ENCODE assay signal across 9 cellular contexts in genomic region chr19:46984077-46985010, GRCh38. TPM values are rescaled to one million over a fixed set of nuclear protein-coding genes. Genes with fewer than 3 reads are reported as not detected.
A peak's percentile ranks its signal among the peaks of the same experiment; 100 is the strongest.
DNase-seq lines count a peak whose midpoint lies in the region; ATAC-seq, FAIRE-seq and TF ChIP-seq lines count a peak whose summit lies in the region.
"Had no signal": no experiment of that assay in that cellular context is flagged by ENCODE, and none has a peak within 500 bp of the region (broad histone marks: within the 10 kb centered on the region; RNA-seq: fewer than 3 reads in every experiment).

No MANE protein-coding gene starts in this region.

- no peak for ATAC-seq in K562
- ATAC-seq in left lung, result peak; percentile 39
- no peak for ATAC-seq in GM18519 (IDR thresholded peaks at IDR 0.05; ENCODE audit: low FRiP score, unreplicated experiment)

- H4K20me1 ChIP-seq in K562 (replicated peaks; ENCODE audit: control insufficient read depth, insufficient read depth, low read length), result 0 out of 2 replicates have a peak, but pooled peaks cover 3% of the 10 kb centered on the region

- H3K9ac ChIP-seq in K562 (ENCODE audit: insufficient read depth in 1 of 2, low read depth in 2 of 2, low read length in 2 of 2), result peak overlapping the region in 1 of 2 experiments; percentile 80; a peak in 2 of 4 replicates

- H3K9me3 ChIP-seq in K562 (replicated peaks; ENCODE audit: control insufficient read depth, insufficient read depth, low read depth, low read length), result no peaks in the 10 kb centered on the region
- H3K9me3 ChIP-seq in left lung, result no peaks in the 10 kb centered on the region

- H3K27me3 ChIP-seq in K562 (ENCODE audit: control insufficient read depth in 2 of 2, insufficient read depth in 2 of 2, low read length in 2 of 2) (no peaks in the 10 kb centered on the region), left lung (no peaks in the 10 kb centered on the region)

- BruUV-seq in K562 (replicated peaks; lab: Mats Ljungman, UMichigan), result no TSS peak

- H3K27ac ChIP-seq in K562 (ENCODE audit: extremely low read depth, low read depth, low read length) (no peak overlapping the region), left lung (peak overlapping the region in 1 of 2 donors; percentile 5)

- 72% methylated on average over 20 of the region's 20 CpGs for WGBS in K562 (ENCODE audit: insufficient coverage, low coverage, missing lambda C conversion rate)

- in situ Hi-C loops in K562 (cut with MboI), result no loop called here

- H3K4me3 ChIP-seq in K562 (no peak overlapping the region), left lung (no peak overlapping the region)

- no peak overlapping the region for H2AFZ ChIP-seq in K562 (ENCODE audit: low read depth, low read length)

- TF ChIP-seq RAD21 in K562 (CRISPR knock-in tag; conservative IDR thresholded peaks at IDR 0.05 in 1 of 2, IDR thresholded peaks at IDR 0.05 in 1 of 2), result no peak

- TF ChIP-seq POLR2A in K562 (conservative IDR thresholded peaks at IDR 0.05), result no peak

- no peak for TF ChIP-seq EP300 in K562 (IDR thresholded peaks at IDR 0.05; ENCODE audit: low read length)

- H3K36me3 ChIP-seq in K562 (ENCODE audit: control insufficient read depth, insufficient read depth, low read length), result peaks cover 5% of the 10 kb centered on the region; the same call in 2 of the 3 replicates
- peaks cover 0 to 18% of the 10 kb centered on the region in 2 donors for H3K36me3 ChIP-seq in left lung

- CTCF ChIA-PET in K562 (lab: Yijun Ruan, JAX; ENCODE audit: low intra/inter-chr PET ratio), result no interaction called here

- POLR2A ChIA-PET in K562 (lab: Yijun Ruan, JAX), result interaction anchor here (0.6 to 1.2 kb wide), 3 partner anchors 12 to 200 kb away, joined by 3 read pairs; no protein-coding TSS in a partner anchor

- H3K9me1 ChIP-seq in K562 (ENCODE audit: control insufficient read depth, insufficient read depth, low read length), result peaks cover 3% of the 10 kb centered on the region

- no peaks in the 10 kb centered on the region; the same call in 2 of the 3 replicates for H3K79me2 ChIP-seq in K562 (ENCODE audit: control insufficient read depth, insufficient read depth, low read length)

- TF ChIP-seq CTCF in K562 (IDR thresholded peaks at IDR 0.05 in 2 of 3, conservative IDR thresholded peaks at IDR 0.05 in 1 of 3; ENCODE audit: insufficient read depth in 2 of 3, low read depth in 1 of 3, low read length in 3 of 3) (no peak), left lung (IDR thresholded peaks at IDR 0.05) (no peak)

- intact Hi-C loops in K562 (cut with micrococcal nuclease) (no loop called here), left lung (cut with DNase I) (loop anchor here in 1 of 2 donors (5.0 to 10.0 kb wide), 2 partner anchors 60 to 227 kb away; no protein-coding TSS in a partner anchor)

- no peak overlapping the region for H3K4me2 ChIP-seq in K562 (ENCODE audit: insufficient read depth, low read length)

- peak; percentile 46 for DNase-seq in AG20443 (ENCODE audit: low spot score)
- DNase-seq in NCI-H1105 treated with DMSO at 0.1 percent for 48 hours (lab: John Stamatoyannopoulos, UW), result peak; percentile 89
- no peak for DNase-seq in K562 (ENCODE audit: extremely low read depth in 1 of 4, low spot score in 3 of 4)
- no peak for DNase-seq in left lung
- no peak for DNase-seq in SKM-1 treated with dmso at 0.1 percent for 144 hours (lab: John Stamatoyannopoulos, UW; ENCODE audit: unreplicated experiment)
- DNase-seq in nucleus accumbens (lab: John Stamatoyannopoulos, UW), result no peak
- no peak for DNase-seq in NAMALWA (ENCODE audit: low spot score)
- DNase-seq: T1000 had no signal

- H3K4me1 ChIP-seq in K562 (replicated peaks in 1 of 2; ENCODE audit: control insufficient read depth in 2 of 2, insufficient read depth in 2 of 2, low read length in 2 of 2), result peaks cover 0 to 10% of the 10 kb centered on the region in 2 experiments; a peak in 2 of 5 replicates
- peaks cover 5 to 49% of the 10 kb centered on the region in 2 donors for H3K4me1 ChIP-seq in left lung

- FAIRE-seq in K562 (lab: Jason Lieb, UNC), result no peak

TF ChIP-seq in K562, 482 proteins besides CTCF, POLR2A, EP300 and RAD21 (continues in another document):
- TF ChIP-seq E4F1 (CRISPR knock-in tag; IDR thresholded peaks at IDR 0.05; ENCODE audit: borderline replicate concordance) (no peak), PBX2 (CRISPR knock-in tag; IDR thresholded peaks at IDR 0.05; ENCODE audit: low read depth) (no peak), PBX2 (tag; conservative IDR thresholded peaks at IDR 0.05; ENCODE audit: low read depth) (peak; percentile 86), CEBPB (tag; IDR thresholded peaks at IDR 0.05) (peak; percentile 83), ZNF277 (CRISPR knock-in tag; IDR thresholded peaks at IDR 0.05; ENCODE audit: borderline replicate concordance) (0 out of 2 replicates have a peak, but pooled peaks have one; percentile 47), FOXA3 (CRISPR knock-in tag; conservative IDR thresholded peaks at IDR 0.05 in 1 of 2, IDR thresholded peaks at IDR 0.05 in 1 of 2) (peak in 1 of 2 experiments; percentile 51; a peak in 2 of 4 replicates)

RNA-seq across cellular contexts. Expression of gene NPAS1, which starts 35.3 kb away (rescaled TPM):
- 1.2 and 8.1 TPM in 2 replicates for total RNA-seq in K562 (2011; cell fraction: chromatin; rRNA removed; ENCODE audit: low replicate concordance)
- total RNA-seq in K562 (2011; cell fraction: nucleolus; rRNA removed), result 4.9 and 6.5 TPM in 2 replicates
- 2.3 and 3.4 TPM in 2 replicates for total RNA-seq in K562 (2011; cell fraction: nucleoplasm; rRNA removed)
- total RNA-seq in K562 (2014; rRNA removed) (1.2 and 2.0 TPM in 2 replicates), K562 (2014; rRNA removed; fragmentation: Illumina TruSeq; extraction: Trizol) (0.13 and 0.58 TPM in 2 replicates), K562 (2015; rRNA removed; fragmentation: Illumina TruSeq; extraction: Trizol) (2.5 and 2.9 TPM in 2 replicates), K562 (2021) (5.2 and 5.3 TPM in 2 replicates), left lung (under 1 TPM; 0.50 to 0.70 TPM)
- polyA plus RNA-seq in K562 (2011; rRNA removed) (1.6 and 2.4 TPM in 2 replicates), K562 (2014; fragmentation: Illumina TruSeq; extraction: Trizol) (1.2 and 3.2 TPM in 2 replicates), K562 (2014; fragmentation: Nextera tagmentation; extraction: Ambion mirVana) (not detected), K562 (2014; rRNA removed) (3.0 and 4.6 TPM in 2 replicates)
- polyA plus RNA-seq in K562 (2011; cell fraction: cytosol; rRNA removed), result 3.2 and 9.4 TPM in 2 replicates
- 6.0 and 12.1 TPM in 2 replicates for polyA plus RNA-seq in K562 (2011; cell fraction: nucleus; rRNA removed)
- polyA plus RNA-seq in K562 (2012), result 6.3 and 16.7 TPM in 2 replicates
- 0.39 and 0.77 TPM in 2 replicates for polyA minus RNA-seq in K562 (2011; rRNA and poly(A)+ RNA removed)
- polyA minus RNA-seq in K562 (2011; cell fraction: cytosol; rRNA and poly(A)+ RNA removed), result 2.5 and 3.5 TPM in 2 replicates
- polyA minus RNA-seq in K562 (2011; cell fraction: nucleus; rRNA and poly(A)+ RNA removed), result 2.0 and 2.9 TPM in 2 replicates

Comparison
In these comparisons a context has a peak if more than half of its experiments do, and no peak if none do; other contexts are left out.
1. DNase-seq: peak in AG20443 (single experiment) and NCI-H1105 treated with DMSO at 0.1 percent for 48 hours (single experiment); none in K562 (0 of 4), left lung (0 of 2), SKM-1 treated with dmso at 0.1 percent for 144 hours (single experiment), nucleus accumbens (0 of 56) and NAMALWA (single experiment).